8 cellular contexts compared by ENCODE assay signal in the genomic region with DNA sequence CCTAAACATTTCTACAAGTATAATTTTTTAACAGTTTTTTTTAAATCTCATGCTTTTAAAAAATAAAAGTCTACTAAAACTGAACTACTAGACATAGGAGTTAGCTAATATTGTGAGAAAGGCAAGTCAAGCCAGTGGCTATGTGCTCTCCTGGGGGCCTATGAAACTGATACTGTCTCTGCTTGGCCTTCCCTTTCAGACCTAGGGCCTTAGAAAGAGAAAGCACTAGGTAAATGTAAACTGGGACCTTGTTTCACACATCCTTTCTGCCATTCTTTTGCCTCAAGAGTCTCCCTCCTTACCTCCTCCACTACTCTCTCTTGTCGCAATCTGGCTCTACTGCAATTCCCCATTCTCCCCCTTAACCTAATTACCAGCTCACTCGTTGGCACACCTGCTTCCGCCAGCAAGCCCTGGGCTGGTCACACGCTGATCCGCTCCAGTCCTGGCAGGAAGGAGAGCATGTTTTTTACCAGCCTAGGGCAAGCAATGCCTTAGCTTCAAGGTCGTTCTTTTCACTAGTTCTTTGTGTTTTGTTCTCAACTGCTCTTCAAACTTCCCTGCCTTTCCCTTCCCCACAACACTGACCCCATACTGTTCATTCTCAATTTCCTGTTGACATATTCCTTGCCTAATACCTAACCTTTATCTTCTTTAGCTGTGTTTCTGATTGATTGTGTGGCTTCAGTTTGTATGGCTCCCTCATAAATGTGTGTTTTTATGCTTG. TPM values are rescaled to one million over a fixed set of nuclear protein-coding genes. Genes with fewer than 3 reads are reported as not detected.
DNase-seq lines count a peak whose midpoint lies in the region; ATAC-seq and TF ChIP-seq lines count a peak whose summit lies in the region.

No MANE protein-coding gene starts in this region.

- H3K4me3 Mint-ChIP-seq in Calu3 (ENCODE audit: low read depth, unreplicated experiment): peak overlapping the region; percentile 61

- H3K27me3 ChIP-seq in mammary epithelial cell (ENCODE audit: insufficient read depth, low read length) (no peaks in the 10 kb centered on the region), neuronal stem cell (ENCODE audit: control insufficient read depth in 3 of 3, insufficient read depth in 3 of 3, low read depth in 1 of 3, low read length in 3 of 3) (no peaks in the 10 kb centered on the region), vagina (no peaks in the 10 kb centered on the region)

- no peak overlapping the region for H2BK12ac ChIP-seq in neuronal stem cell (ENCODE audit: low read length)

- peaks cover 45% of the 10 kb centered on the region for H3K79me2 ChIP-seq in mammary epithelial cell (ENCODE audit: insufficient read depth, low read length)

- H2AK5ac ChIP-seq in neuronal stem cell (ENCODE audit: low read depth, low read length): no peak overlapping the region

- H3K36me3 ChIP-seq in mammary epithelial cell (ENCODE audit: insufficient read depth, low read length) (no peaks in the 10 kb centered on the region), neuronal stem cell (replicated peaks in 1 of 2; ENCODE audit: control insufficient read depth in 2 of 2, insufficient read depth in 2 of 2, low read length in 2 of 2) (peaks cover 0 to 5% of the 10 kb centered on the region in 2 donors), vagina (no peaks in the 10 kb centered on the region)

- H3K4me2 ChIP-seq in mammary epithelial cell (ENCODE audit: insufficient read depth, low read depth, low read length): peak overlapping the region; percentile 63
- H3K4me2 ChIP-seq in neuronal stem cell (ENCODE audit: insufficient read depth, low read length, poor library complexity, severe bottlenecking): no peak overlapping the region

- H3K18ac ChIP-seq in neuronal stem cell (ENCODE audit: low read length): no peak overlapping the region

- dilution Hi-C loops in mammary epithelial cell (cut with HindIII; ENCODE audit: low sequenced_read_pairs): no loop called here

- peaks cover 18% of the 10 kb centered on the region for H3K4me1 Mint-ChIP-seq in Calu3 (ENCODE audit: low read depth, unreplicated experiment)

- H3K4me1 ChIP-seq in mammary epithelial cell (ENCODE audit: insufficient read depth, low read length): peaks cover 43% of the 10 kb centered on the region
- H3K4me1 ChIP-seq in neuronal stem cell (ENCODE audit: control insufficient read depth in 2 of 2, insufficient read depth in 1 of 2, low read depth in 1 of 2, low read length in 2 of 2): no peaks in the 10 kb centered on the region
- peaks cover 13% of the 10 kb centered on the region for H3K4me1 ChIP-seq in vagina

- H3K9ac ChIP-seq in mammary epithelial cell (ENCODE audit: insufficient read depth, low read length) (peak overlapping the region; percentile 29), neuronal stem cell (ENCODE audit: low read depth, low read length, poor library complexity) (no peak overlapping the region)

- 19% methylated on average over 4 of the region's 6 CpGs for WGBS in mammary epithelial cell (ENCODE audit: low coverage, missing lambda C conversion rate)
- WGBS in neuronal stem cell (ENCODE audit: extremely low coverage in 2 of 2, insufficient read length in 2 of 2, insufficient replicate concordance in 1 of 2), 2 donors: no CpG with 5 or more reads among the region's 6 CpGs

- H3K9me3 ChIP-seq in mammary epithelial cell (replicated peaks; ENCODE audit: insufficient read depth, low read length) (no peaks in the 10 kb centered on the region), neuronal stem cell (replicated peaks in 1 of 2; ENCODE audit: control insufficient read depth in 2 of 2, insufficient read depth in 1 of 2, low read depth in 1 of 2, low read length in 2 of 2) (peaks cover 0 to 5% of the 10 kb centered on the region in 2 donors), vagina (no peaks in the 10 kb centered on the region)

- no peaks in the 10 kb centered on the region for H4K20me1 ChIP-seq in mammary epithelial cell (ENCODE audit: insufficient read depth, low read length)

- H3K4me3 ChIP-seq in mammary epithelial cell (replicated peaks in 1 of 3; ENCODE audit: insufficient read depth in 1 of 3, low read depth in 2 of 3, low read length in 3 of 3) (no peak overlapping the region), neuronal stem cell (ENCODE audit: low read length in 2 of 2) (no peak overlapping the region), vagina (no peak overlapping the region)

- H3K79me1 ChIP-seq in neuronal stem cell (ENCODE audit: low read depth, low read length): peaks cover 2% of the 10 kb centered on the region

- no peak overlapping the region for H4K91ac ChIP-seq in neuronal stem cell (ENCODE audit: low read depth, low read length, poor library complexity)

- H2AFZ ChIP-seq in mammary epithelial cell (ENCODE audit: low read depth, low read length): peak overlapping the region; percentile 81
- peak overlapping the region; percentile 47 for H2AFZ ChIP-seq in neuronal stem cell (ENCODE audit: low read length)

- in situ Hi-C loops in mammary epithelial cell (cut with MboI; ENCODE audit: low sequenced_read_pairs in 2 of 2): no loop called here

- no peaks in the 10 kb centered on the region for H3K9me3 Mint-ChIP-seq in Calu3 (ENCODE audit: low read depth, unreplicated experiment)

- H3K14ac ChIP-seq in neuronal stem cell (ENCODE audit: low read length): no peak overlapping the region

- no peaks in the 10 kb centered on the region for H3K36me3 Mint-ChIP-seq in Calu3 (ENCODE audit: insufficient read depth, unreplicated experiment)

- intact Hi-C loops in Calu3 (cut with micrococcal nuclease; ENCODE audit: unreplicated experiment): no loop called here
- intact Hi-C loops in mammary epithelial cell (cut with micrococcal nuclease): no loop called here
- intact Hi-C loops in vagina (cut with DNase I): no loop called here

- ATAC-seq in GM21360 (IDR thresholded peaks at IDR 0.05; ENCODE audit: unreplicated experiment) (peak; percentile 99), HG03457 (IDR thresholded peaks at IDR 0.05; ENCODE audit: unreplicated experiment) (peak; percentile 99)

- no peak for TF ChIP-seq POLR2A in vagina (IDR thresholded peaks at IDR 0.05)

- BruUV-seq in Calu3 (replicated peaks; lab: Mats Ljungman, UMichigan) (no TSS peak), mammary epithelial cell (replicated peaks; lab: Mats Ljungman, UMichigan) (no TSS peak)

- no peak overlapping the region for H2BK5ac ChIP-seq in neuronal stem cell (ENCODE audit: low read length)

- H4K8ac ChIP-seq in neuronal stem cell (ENCODE audit: low read depth, low read length): no peak overlapping the region

- H3K23ac ChIP-seq in neuronal stem cell (ENCODE audit: low read depth, low read length, poor library complexity): no peak overlapping the region

- CTCF ChIA-PET in Calu3 (lab: Charles Lee) (no interaction called here), mammary epithelial cell (lab: Charles Lee; ENCODE audit: low non-redundant PET) (no interaction called here)

- H3K27ac ChIP-seq in mammary epithelial cell (ENCODE audit: insufficient read depth, low read depth, low read length) (peak overlapping the region; percentile 11), neuronal stem cell (replicated peaks; ENCODE audit: low read length) (no peak overlapping the region), vagina (no peak overlapping the region)

- no peak overlapping the region for H2BK15ac ChIP-seq in neuronal stem cell (ENCODE audit: low read length)

- H2BK120ac ChIP-seq in neuronal stem cell (ENCODE audit: low read depth, low read length): no peak overlapping the region

- peak overlapping the region; percentile 87 for H3K27ac Mint-ChIP-seq in Calu3 (ENCODE audit: unreplicated experiment)

- peak; percentile 12 for DNase-seq in Calu3
- DNase-seq in mammary epithelial cell: peak; percentile 48
- no peak for DNase-seq in neuronal stem cell (ENCODE audit: low spot score)
- DNase-seq in NCI-H526 treated with DMSO at 0.1 percent for 48 hours (lab: John Stamatoyannopoulos, UW): no peak
- no peak for DNase-seq in HPDE6-E6E7 (ENCODE audit: extremely low spot score)
- no peak for DNase-seq in vagina (ENCODE audit: extremely low spot score in 2 of 2)

- H3K4ac ChIP-seq in neuronal stem cell (ENCODE audit: low read length): no peak overlapping the region

- TF ChIP-seq CTCF in Calu3 (IDR thresholded peaks at IDR 0.05; ENCODE audit: unreplicated experiment) (no peak), mammary epithelial cell (conservative IDR thresholded peaks at IDR 0.05 in 1 of 2, IDR thresholded peaks at IDR 0.05 in 1 of 2; ENCODE audit: extremely low read depth in 1 of 2, insufficient read depth in 1 of 2, low read depth in 1 of 2, low read length in 2 of 2) (no peak), vagina (IDR thresholded peaks at IDR 0.05) (no peak)

- H3K27me3 Mint-ChIP-seq in Calu3 (ENCODE audit: unreplicated experiment): no peaks in the 10 kb centered on the region

RNA-seq across cellular contexts. Expression of gene TBC1D4, which starts 23.1 kb away (rescaled TPM):
- total RNA-seq in Calu3 (2022) (15.2 and 15.4 TPM in 2 replicates), mammary epithelial cell (10 to 100 TPM; 13.9 to 36.7 TPM), vagina (25.0 TPM)
- 20.8 TPM for polyA plus RNA-seq in mammary epithelial cell
- polyA minus RNA-seq in mammary epithelial cell: 41.5 TPM
- polyA plus RNA-seq in neuronal stem cell (2013, experiment 1 of 2): 10.0 TPM
- 11.9 TPM for polyA plus RNA-seq in neuronal stem cell (2013, experiment 2 of 2)

Comparison
In these comparisons a context has a peak if more than half of its experiments do, and no peak if none do; other contexts are left out.
1. DNase-seq: peak in Calu3 (single experiment) and mammary epithelial cell (single experiment); none in neuronal stem cell (single experiment), NCI-H526 treated with DMSO at 0.1 percent for 48 hours (single experiment), HPDE6-E6E7 (single experiment) and vagina (0 of 2).